21 cellular contexts compared by ENCODE assay signal in genomic region chr1:206695751-206696150, GRCh38. TPM values are rescaled to one million over a fixed set of nuclear protein-coding genes. Genes with fewer than 3 reads are reported as not detected.
DNase-seq lines count a peak whose midpoint lies in the region; ATAC-seq and TF ChIP-seq lines count a peak whose summit lies in the region.
"Had no signal": no experiment of that assay in that cellular context is flagged by ENCODE, and none has a peak within 500 bp of the region (broad histone marks: within the 10 kb centered on the region; RNA-seq: fewer than 3 reads in every experiment).

No MANE protein-coding gene starts in this region.

- intact Hi-C loops in left ventricle myocardium inferior (cut with micrococcal nuclease): no loop called here
- intact Hi-C loops in Right ventricle myocardium superior (cut with DNase I): no loop called here
- intact Hi-C loops in natural killer cell (cut with micrococcal nuclease): no loop called here

- no peak for ATAC-seq in Right ventricle myocardium superior (ENCODE audit: poor library complexity)
- no peak for ATAC-seq in activated T-helper 17 cell treated with anti-CD3 and anti-CD28 coated beads, Interleukin-2, amount 50 U/mL, for 72 hours (replicated peaks)
- no peak for ATAC-seq in natural killer cell
- ATAC-seq in stimulated activated effector memory CD8-positive, alpha-beta T cell treated with anti-CD3 and anti-CD28 coated beads, Interleukin-12 subunit alpha, Interleukin-12 subunit beta, amount 100 ng/mL, for 72 hours: no peak
- ATAC-seq in activated T-cell treated with anti-CD3 and anti-CD28 coated beads, Interleukin-2, amount 50 U/mL, for 4 hours: no peak
- ATAC-seq: HepG2 had no signal

- H3K36me3 ChIP-seq in left ventricle myocardium inferior: peaks cover 8% of the 10 kb centered on the region
- no peaks in the 10 kb centered on the region for H3K36me3 ChIP-seq in Peyer's patch
- H3K36me3 ChIP-seq: HAP-1 had no signal

- H3K4me3 Mint-ChIP-seq in activated T-helper 17 cell treated with anti-CD3 and anti-CD28 coated beads, Interleukin-2, amount 50 U/mL, for 72 hours: no peak overlapping the region
- no peak overlapping the region for H3K4me3 Mint-ChIP-seq in natural killer cell
- no peak overlapping the region for H3K4me3 Mint-ChIP-seq in stimulated activated effector memory CD8-positive, alpha-beta T cell treated with anti-CD3 and anti-CD28 coated beads, Interleukin-12 subunit alpha, Interleukin-12 subunit beta, amount 100 ng/mL, for 72 hours
- H3K4me3 Mint-ChIP-seq in activated T-cell treated with anti-CD3 and anti-CD28 coated beads, Interleukin-2, amount 50 U/mL, for 4 hours: no peak overlapping the region
- H3K4me3 Mint-ChIP-seq: CD14-positive monocyte had no signal

- TF ChIP-seq CTCF in left ventricle myocardium inferior (IDR thresholded peaks at IDR 0.05; ENCODE audit: borderline replicate concordance) (no peak), natural killer cell (IDR thresholded peaks at IDR 0.05) (no peak), Peyer's patch (IDR thresholded peaks at IDR 0.05) (no peak)

- H3K4me3 ChIP-seq in left ventricle myocardium inferior (no peak overlapping the region), Peyer's patch (no peak overlapping the region)
- H3K4me3 ChIP-seq: GM23248, HAP-1, PC-9 had no signal

- peaks cover 74% of the 10 kb centered on the region for H3K36me3 Mint-ChIP-seq in activated T-helper 17 cell treated with anti-CD3 and anti-CD28 coated beads, Interleukin-2, amount 50 U/mL, for 72 hours (ENCODE audit: low read depth)
- no peaks in the 10 kb centered on the region for H3K36me3 Mint-ChIP-seq in natural killer cell
- peaks cover 27% of the 10 kb centered on the region for H3K36me3 Mint-ChIP-seq in stimulated activated effector memory CD8-positive, alpha-beta T cell treated with anti-CD3 and anti-CD28 coated beads, Interleukin-12 subunit alpha, Interleukin-12 subunit beta, amount 100 ng/mL, for 72 hours
- H3K36me3 Mint-ChIP-seq in activated T-cell treated with anti-CD3 and anti-CD28 coated beads, Interleukin-2, amount 50 U/mL, for 4 hours (ENCODE audit: insufficient read depth): peaks cover 29% of the 10 kb centered on the region

- no peaks in the 10 kb centered on the region for H3K27me3 ChIP-seq in left ventricle myocardium inferior (ENCODE audit: low read depth)
- H3K27me3 ChIP-seq in Peyer's patch: no peaks in the 10 kb centered on the region

- H3K4me1 Mint-ChIP-seq in activated T-helper 17 cell treated with anti-CD3 and anti-CD28 coated beads, Interleukin-2, amount 50 U/mL, for 72 hours: peaks cover 62% of the 10 kb centered on the region
- peaks cover 98% of the 10 kb centered on the region in 2 donors for H3K4me1 Mint-ChIP-seq in natural killer cell
- H3K4me1 Mint-ChIP-seq in stimulated activated effector memory CD8-positive, alpha-beta T cell treated with anti-CD3 and anti-CD28 coated beads, Interleukin-12 subunit alpha, Interleukin-12 subunit beta, amount 100 ng/mL, for 72 hours: peaks cover 98% of the 10 kb centered on the region
- peaks cover 81% of the 10 kb centered on the region for H3K4me1 Mint-ChIP-seq in activated T-cell treated with anti-CD3 and anti-CD28 coated beads, Interleukin-2, amount 50 U/mL, for 4 hours (ENCODE audit: low read depth)

- H3K27ac ChIP-seq in left ventricle myocardium inferior (replicated peaks): peak overlapping the region; percentile 97
- no peak overlapping the region for H3K27ac ChIP-seq in Peyer's patch
- H3K27ac ChIP-seq: GM23248, PC-9 had no signal

- H3K9me3 Mint-ChIP-seq in activated T-helper 17 cell treated with anti-CD3 and anti-CD28 coated beads, Interleukin-2, amount 50 U/mL, for 72 hours: no peaks in the 10 kb centered on the region
- no peaks in the 10 kb centered on the region for H3K9me3 Mint-ChIP-seq in natural killer cell
- no peaks in the 10 kb centered on the region for H3K9me3 Mint-ChIP-seq in stimulated activated effector memory CD8-positive, alpha-beta T cell treated with anti-CD3 and anti-CD28 coated beads, Interleukin-12 subunit alpha, Interleukin-12 subunit beta, amount 100 ng/mL, for 72 hours
- no peaks in the 10 kb centered on the region for H3K9me3 Mint-ChIP-seq in activated T-cell treated with anti-CD3 and anti-CD28 coated beads, Interleukin-2, amount 50 U/mL, for 4 hours
- H3K9me3 Mint-ChIP-seq: CD14-positive monocyte had no signal

- H3K27me3 Mint-ChIP-seq in activated T-helper 17 cell treated with anti-CD3 and anti-CD28 coated beads, Interleukin-2, amount 50 U/mL, for 72 hours: no peaks in the 10 kb centered on the region
- no peaks in the 10 kb centered on the region for H3K27me3 Mint-ChIP-seq in natural killer cell (ENCODE audit: low read depth in 2 of 2)
- H3K27me3 Mint-ChIP-seq in activated T-cell treated with anti-CD3 and anti-CD28 coated beads, Interleukin-2, amount 50 U/mL, for 4 hours (ENCODE audit: low read depth): no peaks in the 10 kb centered on the region

- H3K27ac Mint-ChIP-seq in activated T-helper 17 cell treated with anti-CD3 and anti-CD28 coated beads, Interleukin-2, amount 50 U/mL, for 72 hours: peak overlapping the region; percentile 55
- peak overlapping the region; percentile 35 to 41 for H3K27ac Mint-ChIP-seq in natural killer cell
- peak overlapping the region; percentile 88 for H3K27ac Mint-ChIP-seq in stimulated activated effector memory CD8-positive, alpha-beta T cell treated with anti-CD3 and anti-CD28 coated beads, Interleukin-12 subunit alpha, Interleukin-12 subunit beta, amount 100 ng/mL, for 72 hours

- DNase-seq in left ventricle myocardium inferior (no peak), Right ventricle myocardium superior (no peak), natural killer cell (no peak), NCI-H526 treated with DMSO at 0.1 percent for 48 hours (lab: John Stamatoyannopoulos, UW) (no peak), Peyer's patch (no peak)
- no peak for DNase-seq in stimulated activated effector memory CD8-positive, alpha-beta T cell treated with anti-CD3 and anti-CD28 coated beads, Interleukin-12 subunit alpha, Interleukin-12 subunit beta, amount 100 ng/mL, for 72 hours (ENCODE audit: low spot score in 2 of 2)
- DNase-seq in activated T-cell treated with anti-CD3 and anti-CD28 coated beads, Interleukin-2, amount 50 U/mL, for 4 hours: no peak
- DNase-seq: COR-L47, GDM1, GM23248, KG1, MV-4-11, NCI-H1417, NCI-H187 treated with DMSO at 0.1 percent for 48 hours, NCI-H226, NCI-H524, PC-9 had no signal

- TF ChIP-seq POLR2A in Peyer's patch (IDR thresholded peaks at IDR 0.05): no peak

- no peaks in the 10 kb centered on the region for H3K9me3 ChIP-seq in left ventricle myocardium inferior (replicated peaks)
- H3K9me3 ChIP-seq in Peyer's patch: no peaks in the 10 kb centered on the region
- H3K9me3 ChIP-seq: HAP-1 had no signal

- peaks cover 100% of the 10 kb centered on the region for H3K4me1 ChIP-seq in left ventricle myocardium inferior
- H3K4me1 ChIP-seq in Peyer's patch: peaks cover 0 to 76% (median 15%) of the 10 kb centered on the region in 4 donors
- H3K4me1 ChIP-seq: HAP-1 had no signal

RNA-seq across cellular contexts. Expression of gene MAPKAPK2, which starts 11.0 kb away (rescaled TPM):
- total RNA-seq in left ventricle myocardium inferior: 215 TPM
- total RNA-seq in Right ventricle myocardium superior: 200 TPM
- total RNA-seq in activated T-helper 17 cell treated with anti-CD3 and anti-CD28 coated beads, Interleukin-2, amount 50 U/mL, for 72 hours: 10 to 100 TPM; 64.6 to 85.3 TPM
- total RNA-seq in natural killer cell: 100 to 1,000 TPM; 137 to 197 (median 178) TPM
- 100 to 1,000 TPM in 2 of 3 donors, 10 to 100 TPM in 1; 98.2 to 136 (median 135) TPM for total RNA-seq in activated T-cell treated with anti-CD3 and anti-CD28 coated beads, Interleukin-2, amount 50 U/mL, for 4 hours
- 10 to 100 TPM; 49.6 to 92.4 (median 59.6) TPM for total RNA-seq in Peyer's patch

Comparison
In these comparisons a context has a peak if more than half of its experiments do, and no peak if none do; other contexts are left out.
1. H3K27ac Mint-ChIP-seq: peak in every context shown above with its lines; median percentile 88 in stimulated activated effector memory CD8-positive, alpha-beta T cell treated with anti-CD3 and anti-CD28 coated beads, Interleukin-12 subunit alpha, Interleukin-12 subunit beta, amount 100 ng/mL, for 72 hours; 55 in activated T-helper 17 cell treated with anti-CD3 and anti-CD28 coated beads, Interleukin-2, amount 50 U/mL, for 72 hours; 38 in natural killer cell.